Comparison of ENCODE assay signal across 13 cellular contexts in genomic region chr16:48503779-48504178, GRCh38.
DNase-seq lines count a peak whose midpoint lies in the region; ATAC-seq and TF ChIP-seq lines count a peak whose summit lies in the region.
"Had no signal": no experiment of that assay in that cellular context is flagged by ENCODE, and none has a peak within 500 bp of the region (broad histone marks: within the 10 kb centered on the region; RNA-seq: fewer than 3 reads in every experiment).

No MANE protein-coding gene starts in this region.

- no peaks in the 10 kb centered on the region for H3K27me3 ChIP-seq in body of pancreas
- H3K27me3 ChIP-seq in testis: no peaks in the 10 kb centered on the region
- H3K27me3 ChIP-seq in vagina: no peaks in the 10 kb centered on the region
- no peaks in the 10 kb centered on the region for H3K27me3 ChIP-seq in HAP-1 (ENCODE audit: low read depth)
- H3K27me3 ChIP-seq: cardiac muscle cell had no signal

- CTCF ChIA-PET in HEK293 (lab: Yijun Ruan, JAX): interaction anchor here (1.1 kb wide), 1 partner anchor 127 kb away, joined by 3 read pairs; no protein-coding TSS in a partner anchor

- POLR2A ChIA-PET in HEK293 (lab: Yijun Ruan, JAX): no interaction called here

- no peaks in the 10 kb centered on the region for H3K36me3 ChIP-seq in HEK293 (ENCODE audit: control insufficient read depth in 2 of 2, insufficient read depth in 1 of 2, low read length in 2 of 2)
- H3K36me3 ChIP-seq in body of pancreas (replicated peaks in 1 of 2; ENCODE audit: insufficient read depth in 1 of 2, low read depth in 2 of 2): no peaks in the 10 kb centered on the region
- no peaks in the 10 kb centered on the region for H3K36me3 ChIP-seq in testis (ENCODE audit: low read depth, missing control alignments)
- H3K36me3 ChIP-seq in vagina: no peaks in the 10 kb centered on the region
- H3K36me3 ChIP-seq in HAP-1 (replicated peaks): no peaks in the 10 kb centered on the region
- H3K36me3 ChIP-seq: cardiac muscle cell had no signal

- H3K4me3 ChIP-seq in HEK293 (ENCODE audit: low read depth, low read length) (no peak overlapping the region), body of pancreas (no peak overlapping the region), testis (no peak overlapping the region), vagina (no peak overlapping the region), HAP-1 (no peak overlapping the region)
- H3K4me3 ChIP-seq: cardiac muscle cell had no signal

- TF ChIP-seq CTCF in HEK293 (tag by site-specific recombination; IDR thresholded peaks at IDR 0.05): no peak
- TF ChIP-seq CTCF in body of pancreas (IDR thresholded peaks at IDR 0.05): no peak
- no peak for TF ChIP-seq CTCF in testis (IDR thresholded peaks at IDR 0.05)
- no peak for TF ChIP-seq CTCF in vagina (IDR thresholded peaks at IDR 0.05)

- no peak overlapping the region for H3K27ac ChIP-seq in HEK293 (ENCODE audit: extremely low read depth, low read depth, low read length)
- no peak overlapping the region for H3K27ac ChIP-seq in body of pancreas
- no peak overlapping the region for H3K27ac ChIP-seq in testis
- H3K27ac ChIP-seq in vagina: no peak overlapping the region
- H3K27ac ChIP-seq: cardiac muscle cell had no signal

- WGBS in body of pancreas, 2 donors: 36 to 44% methylated on average over 3 to 5 of the region's 5 CpGs
- 27 to 32% methylated on average over 5 of the region's 5 CpGs for WGBS in testis, 2 donors

- intact Hi-C loops in body of pancreas (cut with DNase I): no loop called here
- intact Hi-C loops in testis (cut with DNase I; ENCODE audit: low total_unique reads): no loop called here
- intact Hi-C loops in vagina (cut with DNase I): no loop called here

- H3K9me3 ChIP-seq in HEK293 (ENCODE audit: control insufficient read depth, insufficient read depth, low read depth, low read length) (no peaks in the 10 kb centered on the region), body of pancreas (no peaks in the 10 kb centered on the region), testis (no peaks in the 10 kb centered on the region), vagina (no peaks in the 10 kb centered on the region), HAP-1 (no peaks in the 10 kb centered on the region)

- in situ Hi-C loops in HAP-1 (cut with MboI; ENCODE audit: low sequenced_read_pairs): no loop called here

- ATAC-seq in body of pancreas (no peak), HG02840 (IDR thresholded peaks at IDR 0.05; ENCODE audit: low FRiP score, unreplicated experiment) (no peak)
- ATAC-seq: Panc1 had no signal

- TF ChIP-seq POLR2A in body of pancreas (IDR thresholded peaks at IDR 0.05): no peak
- no peak for TF ChIP-seq POLR2A in testis (IDR thresholded peaks at IDR 0.05)
- no peak for TF ChIP-seq POLR2A in vagina (IDR thresholded peaks at IDR 0.05)

- DNase-seq in body of pancreas: peak in 3 of 4 donors; percentile 25 to 39 (median 30)
- peak; percentile 77 for DNase-seq in iris pigment epithelial cell (ENCODE audit: low read depth)
- DNase-seq in testis: peak; percentile 72
- DNase-seq in vagina (ENCODE audit: extremely low spot score in 2 of 2): no peak
- no peak for DNase-seq in HAP-1 (ENCODE audit: low spot score in 2 of 2)
- DNase-seq in DMS153 (lab: John Stamatoyannopoulos, UW): no peak
- DNase-seq: activated T-cell treated with anti-CD3 and anti-CD28 coated beads, Interleukin-2, amount 50 U/mL, for 24 hours; stimulated activated CD4-positive, alpha-beta T cell treated with anti-CD3 and anti-CD28 coated beads, Interleukin-2, amount 100 ng/mL, for 48 hours; stimulated activated naive CD4-positive, alpha-beta T cell treated with Interleukin-2 at 50 U/mL for 16 hours had no signal

- H3K4me1 ChIP-seq in HEK293 (ENCODE audit: control insufficient read depth, insufficient read depth, low read length): peaks cover 9% of the 10 kb centered on the region; the same call in 1 of the 2 replicates
- H3K4me1 ChIP-seq in body of pancreas: peaks cover 14% of the 10 kb centered on the region
- H3K4me1 ChIP-seq in testis: peaks cover 26% of the 10 kb centered on the region
- H3K4me1 ChIP-seq in vagina: peaks cover 46% of the 10 kb centered on the region
- H3K4me1 ChIP-seq in HAP-1: peaks cover 8% of the 10 kb centered on the region

TF ChIP-seq in HEK293, 187 proteins besides CTCF, POLR2A, EP300 and RAD21:
- TF ChIP-seq ZNF274 (IDR thresholded peaks at IDR 0.05; ENCODE audit: low read length) (no peak), ZNF274 (tag by site-specific recombination; IDR thresholded peaks at IDR 0.05; ENCODE audit: borderline replicate concordance) (no peak), ZBTB44 (tag by site-specific recombination; IDR thresholded peaks at IDR 0.05) (peak; percentile 72), ZIC2 (tag by site-specific recombination; IDR thresholded peaks at IDR 0.05) (peak; percentile 70)
- TF ChIP-seq, protein P1, sequence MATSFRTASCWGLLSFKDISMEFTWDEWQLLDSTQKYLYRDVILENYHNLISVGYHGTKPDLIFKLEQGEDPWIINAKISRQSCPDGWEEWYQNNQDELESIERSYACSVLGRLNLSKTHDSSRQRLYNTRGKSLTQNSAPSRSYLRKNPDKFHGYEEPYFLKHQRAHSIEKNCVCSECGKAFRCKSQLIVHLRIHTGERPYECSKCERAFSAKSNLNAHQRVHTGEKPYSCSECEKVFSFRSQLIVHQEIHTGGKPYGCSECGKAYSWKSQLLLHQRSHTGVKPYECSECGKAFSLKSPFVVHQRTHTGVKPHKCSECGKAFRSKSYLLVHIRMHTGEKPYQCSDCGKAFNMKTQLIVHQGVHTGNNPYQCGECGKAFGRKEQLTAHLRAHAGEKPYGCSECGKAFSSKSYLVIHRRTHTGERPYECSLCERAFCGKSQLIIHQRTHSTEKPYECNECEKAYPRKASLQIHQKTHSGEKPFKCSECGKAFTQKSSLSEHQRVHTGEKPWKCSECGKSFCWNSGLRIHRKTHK (tag by site-specific recombination; IDR thresholded peaks at IDR 0.05): no peak

Comparison
In these comparisons a context has a peak if more than half of its experiments do, and no peak if none do; other contexts are left out.
1. DNase-seq: peak in body of pancreas (3 of 4), iris pigment epithelial cell (single experiment) and testis (single experiment); none in vagina (0 of 2), HAP-1 (0 of 2) and DMS153 (single experiment).